ENCODE assay signal across 1 cellular context in genomic region chr17:48733632-48734327, GRCh38.
TF ChIP-seq lines count a peak whose summit lies in the region.

No MANE protein-coding gene starts in this region.

TF ChIP-seq in HEK293, 187 proteins besides CTCF, POLR2A, EP300 and RAD21:
- TF ChIP-seq, protein P1, sequence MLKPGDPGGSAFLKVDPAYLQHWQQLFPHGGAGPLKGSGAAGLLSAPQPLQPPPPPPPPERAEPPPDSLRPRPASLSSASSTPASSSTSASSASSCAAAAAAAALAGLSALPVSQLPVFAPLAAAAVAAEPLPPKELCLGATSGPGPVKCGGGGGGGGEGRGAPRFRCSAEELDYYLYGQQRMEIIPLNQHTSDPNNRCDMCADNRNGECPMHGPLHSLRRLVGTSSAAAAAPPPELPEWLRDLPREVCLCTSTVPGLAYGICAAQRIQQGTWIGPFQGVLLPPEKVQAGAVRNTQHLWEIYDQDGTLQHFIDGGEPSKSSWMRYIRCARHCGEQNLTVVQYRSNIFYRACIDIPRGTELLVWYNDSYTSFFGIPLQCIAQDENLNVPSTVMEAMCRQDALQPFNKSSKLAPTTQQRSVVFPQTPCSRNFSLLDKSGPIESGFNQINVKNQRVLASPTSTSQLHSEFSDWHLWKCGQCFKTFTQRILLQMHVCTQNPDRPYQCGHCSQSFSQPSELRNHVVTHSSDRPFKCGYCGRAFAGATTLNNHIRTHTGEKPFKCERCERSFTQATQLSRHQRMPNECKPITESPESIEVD (tag by site-specific recombination; IDR thresholded peaks at IDR 0.05), result no peak
- TF ChIP-seq ZNF292 (tag by site-specific recombination; IDR thresholded peaks at IDR 0.05; ENCODE audit: borderline replicate concordance, low read depth), result no peak
- no peak for TF ChIP-seq YY1 (tag by site-specific recombination; IDR thresholded peaks at IDR 0.05)
- peak; percentile 81 for TF ChIP-seq PRDM1 (tag by site-specific recombination; IDR thresholded peaks at IDR 0.05)
- TF ChIP-seq ZNF223 (tag by site-specific recombination; IDR thresholded peaks at IDR 0.05), result no peak
- peak; percentile 61; the same call in 1 of the 2 replicates for TF ChIP-seq ZNF366 (tag by site-specific recombination; conservative IDR thresholded peaks at IDR 0.05)
